In genomic region chr10:62978417-62978955, GRCh38 we compare ENCODE assay signal across 15 cellular contexts.
"Had no signal": no experiment of that assay in that cellular context is flagged by ENCODE, and none has a peak within 500 bp of the region (broad histone marks: within the 10 kb centered on the region; RNA-seq: fewer than 3 reads in every experiment).

No MANE protein-coding gene starts in this region.

- H3K4me1 Mint-ChIP-seq: activated CD8-positive, alpha-beta memory T cell treated with anti-CD3 and anti-CD28 coated beads, Interleukin-2, amount 10 ng/mL, durations not matched to agents 7 days and 5 days; natural killer cell had no signal

- H3K4me3 ChIP-seq: cardiac muscle cell, dorsolateral prefrontal cortex, esophagus muscularis mucosa, SJCRH30 had no signal

- H3K27me3 Mint-ChIP-seq: activated CD8-positive, alpha-beta memory T cell treated with anti-CD3 and anti-CD28 coated beads, Interleukin-2, amount 10 ng/mL, durations not matched to agents 7 days and 5 days had no signal

- H3K4me3 Mint-ChIP-seq: activated CD4-positive, alpha-beta memory T cell treated with anti-CD3 and anti-CD28 coated beads for 36 hours; activated CD8-positive, alpha-beta memory T cell treated with anti-CD3 and anti-CD28 coated beads, Interleukin-2, amount 10 ng/mL, durations not matched to agents 7 days and 5 days; activated T-cell treated with anti-CD3 and anti-CD28 coated beads, Interleukin-2, amount 50 U/mL, for 4 hours; natural killer cell; type B pancreatic cell had no signal

- ATAC-seq: activated CD8-positive, alpha-beta memory T cell treated with anti-CD3 and anti-CD28 coated beads, Interleukin-2, amount 10 ng/mL, durations not matched to agents 7 days and 5 days; activated T-cell treated with anti-CD3 and anti-CD28 coated beads, Interleukin-2, amount 50 U/mL, for 4 hours; natural killer cell had no signal

- DNase-seq: activated CD4-positive, alpha-beta memory T cell treated with anti-CD3 and anti-CD28 coated beads for 36 hours; activated CD8-positive, alpha-beta memory T cell treated with anti-CD3 and anti-CD28 coated beads, Interleukin-2, amount 10 ng/mL, durations not matched to agents 7 days and 5 days; activated gamma-delta T cell treated with Interleukin-2 at 50 U/mL for 16 hours; activated T-cell treated with anti-CD3 and anti-CD28 coated beads, Interleukin-2, amount 50 U/mL, for 4 hours; dorsolateral prefrontal cortex; foreskin melanocyte; mesendoderm; natural killer cell; retina; SJCRH30; stimulated activated CD4-positive, alpha-beta T cell treated with anti-CD3 and anti-CD28 coated beads, Interleukin-12 subunit alpha, Interleukin-12 subunit beta, amount 100 ng/mL, for 4 hours; stimulated activated naive CD4-positive, alpha-beta T cell had no signal

- H3K9me3 Mint-ChIP-seq: natural killer cell had no signal

- H3K36me3 Mint-ChIP-seq: natural killer cell, type B pancreatic cell had no signal

- H3K27ac Mint-ChIP-seq: activated CD4-positive, alpha-beta memory T cell treated with anti-CD3 and anti-CD28 coated beads for 36 hours; activated CD8-positive, alpha-beta memory T cell treated with anti-CD3 and anti-CD28 coated beads, Interleukin-2, amount 10 ng/mL, durations not matched to agents 7 days and 5 days; natural killer cell; type B pancreatic cell had no signal
